In genomic region chr14:93206793-93207467, GRCh38 we compare ENCODE assay signal across 8 cellular contexts. TPM values are rescaled to one million over a fixed set of nuclear protein-coding genes. Genes with fewer than 3 reads are reported as not detected.
A peak's percentile ranks its signal among the peaks of the same experiment; 100 is the strongest.
DNase-seq lines count a peak whose midpoint lies in the region; ATAC-seq and TF ChIP-seq lines count a peak whose summit lies in the region.

Gene GON7, minus strand, starts transcription at chr14:93207065. Its CDS starts 28 bp downstream, at chr14:93207037.
Gene UBR7, plus strand, starts transcription at chr14:93207256. Its CDS starts 36 bp downstream, at chr14:93207292.

- H3K27ac Mint-ChIP-seq in HFFc6, result peak within 1 kb of the TSS; percentile 96
- peak within 1 kb of the TSS; percentile 91 for H3K27ac Mint-ChIP-seq in activated naive CD4-positive, alpha-beta T cell treated with anti-CD3 and anti-CD28 coated beads, Interleukin-2, amount 10 ng/mL, durations not matched to agents 7 days and 5 days

- no peaks in the 10 kb centered on the region for H3K27me3 ChIP-seq in gastroesophageal sphincter

- H3K27ac ChIP-seq in SK-N-MC (peak within 1 kb of the TSS; percentile 69; the same call in 1 of the 2 replicates), gastroesophageal sphincter (peak within 1 kb of the TSS; percentile 53 to 95 (median 92))

- peak; percentile 99 for ATAC-seq in gastroesophageal sphincter

- H3K36me3 ChIP-seq in SK-N-MC (ENCODE audit: insufficient read depth, low read length) (peaks cover 26% of the 10 kb centered on the region), gastroesophageal sphincter (peaks cover 0 to 19% of the 10 kb centered on the region in 2 donors)

- 0 to 4% methylated on average over 18 to 24 of the region's 65 CpGs for whole genome bisulfite sequencing in gastroesophageal sphincter (ENCODE audit: low coverage in 1 of 2), 2 donors

- TF ChIP-seq CTCF in HFFc6 (IDR thresholded peaks at IDR 0.05) (peak; percentile 68), NB4 (IDR thresholded peaks at IDR 0.05; ENCODE audit: low read depth, low read length) (no peak), gastroesophageal sphincter (IDR thresholded peaks at IDR 0.05) (peak in 2 of 4 experiments; percentile 34 to 55)

- H3K4me3 Mint-ChIP-seq in HFFc6, result peak within 1 kb of the TSS; percentile 90
- peak within 1 kb of the TSS; percentile 76 for H3K4me3 Mint-ChIP-seq in activated naive CD4-positive, alpha-beta T cell treated with anti-CD3 and anti-CD28 coated beads, Interleukin-2, amount 10 ng/mL, durations not matched to agents 7 days and 5 days

- H3K9ac ChIP-seq in SK-N-MC (ENCODE audit: insufficient read length), result peak within 1 kb of the TSS; percentile 91

- CTCF ChIA-PET in activated naive CD4-positive, alpha-beta T cell treated with anti-CD3 and anti-CD28 coated beads, Interleukin-2, amount 10 ng/mL, durations not matched to agents 7 days and 5 days (lab: Charles Lee), result interaction anchor here (0.7 to 2.6 kb wide), 5 partner anchors 10 to 26 kb away, joined by 3 to 16 read pairs (median 7); partner anchors contain the start of genes LYSET and MOAP1

- H3K4me3 ChIP-seq in GM08714 (ENCODE audit: low read length), result peak within 1 kb of the TSS; percentile 82
- H3K4me3 ChIP-seq in NB4 (ENCODE audit: low read depth, low read length), result peak within 1 kb of the TSS; percentile 85
- H3K4me3 ChIP-seq in SK-N-MC, result peak within 1 kb of the TSS; percentile 100
- H3K4me3 ChIP-seq in gastroesophageal sphincter, result peak within 1 kb of the TSS; percentile 58 to 93

- no peaks in the 10 kb centered on the region for H3K9me3 ChIP-seq in SK-N-MC (ENCODE audit: low read depth, low read length)
- H3K9me3 ChIP-seq in gastroesophageal sphincter, result no peaks in the 10 kb centered on the region

- no peaks in the 10 kb centered on the region for H3K9me3 Mint-ChIP-seq in HFFc6
- H3K9me3 Mint-ChIP-seq in activated naive CD4-positive, alpha-beta T cell treated with anti-CD3 and anti-CD28 coated beads, Interleukin-2, amount 10 ng/mL, durations not matched to agents 7 days and 5 days, result no peaks in the 10 kb centered on the region

- H3K4me1 ChIP-seq in gastroesophageal sphincter, result peaks cover 4 to 44% (median 4%) of the 10 kb centered on the region in 3 donors

- H3K36me3 Mint-ChIP-seq in HFFc6 (ENCODE audit: low read depth), result 0 out of 2 replicates have a peak, but pooled peaks cover 5% of the 10 kb centered on the region
- peaks cover 21% of the 10 kb centered on the region for H3K36me3 Mint-ChIP-seq in activated naive CD4-positive, alpha-beta T cell treated with anti-CD3 and anti-CD28 coated beads, Interleukin-2, amount 10 ng/mL, durations not matched to agents 7 days and 5 days

- peaks cover 33% of the 10 kb centered on the region for H3K4me1 Mint-ChIP-seq in HFFc6 (ENCODE audit: low read depth)
- H3K4me1 Mint-ChIP-seq in activated naive CD4-positive, alpha-beta T cell treated with anti-CD3 and anti-CD28 coated beads, Interleukin-2, amount 10 ng/mL, durations not matched to agents 7 days and 5 days, result peaks cover 50% of the 10 kb centered on the region

- TF ChIP-seq POLR2A in NB4 (IDR thresholded peaks at IDR 0.05; ENCODE audit: extremely low read depth, insufficient read length) (peak; percentile 63), gastroesophageal sphincter (IDR thresholded peaks at IDR 0.05) (peak; percentile 61 to 65)

- DNase-seq in HFFc6, result peak; percentile 97
- DNase-seq in NB4 (ENCODE audit: low read depth), result peak; percentile 98
- peak; percentile 53 for DNase-seq in SK-N-MC (ENCODE audit: low read depth, low spot score)
- peak; percentile 95 for DNase-seq in activated naive CD4-positive, alpha-beta T cell treated with anti-CD3 and anti-CD28 coated beads, Interleukin-2, amount 10 ng/mL, durations not matched to agents 7 days and 5 days
- DNase-seq in non-pigmented ciliary epithelial cell (ENCODE audit: low read depth), result peak; percentile 80
- peak; percentile 99 for DNase-seq in superior temporal gyrus (ENCODE audit: extremely low spot score)

- peaks cover 1% of the 10 kb centered on the region; the same call in 1 of the 2 replicates for H3K27me3 Mint-ChIP-seq in HFFc6 (ENCODE audit: insufficient read depth)
- no peaks in the 10 kb centered on the region for H3K27me3 Mint-ChIP-seq in activated naive CD4-positive, alpha-beta T cell treated with anti-CD3 and anti-CD28 coated beads, Interleukin-2, amount 10 ng/mL, durations not matched to agents 7 days and 5 days

- no peak for TF ChIP-seq EP300 in gastroesophageal sphincter (IDR thresholded peaks at IDR 0.05)

RNA-seq across cellular contexts. Expression of gene GON7, which starts in this region (rescaled TPM):
- total RNA-seq in HFFc6 (2021; fragmentation: NEBNext Ultra II Directional; extraction: Animal tissue kit (Norgen Biotek cat#: 25700)), result 10 to 100 TPM in 1 of 6 experiments, 1 to 10 TPM in 5; 7.9 to 10.1 (median 9.1) TPM
- total RNA-seq in gastroesophageal sphincter, result 10 to 100 TPM; 10.5 to 20.4 (median 14.7) TPM

RNA-seq across cellular contexts. Expression of gene UBR7, which starts in this region (rescaled TPM):
- total RNA-seq in HFFc6 (2021; fragmentation: NEBNext Ultra II Directional; extraction: Animal tissue kit (Norgen Biotek cat#: 25700)), result 10 to 100 TPM; 15.3 to 23.6 (median 21.8) TPM
- 10 to 100 TPM; 22.6 to 37.4 (median 27.9) TPM for total RNA-seq in gastroesophageal sphincter

Comparison
In these comparisons a context has a peak if more than half of its experiments do, and no peak if none do; other contexts are left out.
1. Peak in every context shown above with its lines: DNase-seq, ATAC-seq, H3K4me3 ChIP-seq and H3K27ac ChIP-seq.